29 cellular contexts compared by ENCODE assay signal in genomic region chr7:87590578-87590977, GRCh38. TPM values are rescaled to one million over a fixed set of nuclear protein-coding genes. Genes with fewer than 3 reads are reported as not detected.
A peak's percentile ranks its signal among the peaks of the same experiment; 100 is the strongest.
DNase-seq lines count a peak whose midpoint lies in the region; ATAC-seq, FAIRE-seq and TF ChIP-seq lines count a peak whose summit lies in the region.
"Had no signal": no experiment of that assay in that cellular context is flagged by ENCODE, and none has a peak within 500 bp of the region (broad histone marks: within the 10 kb centered on the region; RNA-seq: fewer than 3 reads in every experiment).

No MANE protein-coding gene starts in this region.

- no peak for TF ChIP-seq CTCF in activated CD8-positive, alpha-beta T cell treated with anti-CD3 and anti-CD28 coated beads for 36 hours (IDR thresholded peaks at IDR 0.05)
- no peak for TF ChIP-seq CTCF in stomach (IDR thresholded peaks at IDR 0.05)

- H3K4me3 Mint-ChIP-seq in stimulated activated naive CD8-positive, alpha-beta T cell treated with anti-CD3 and anti-CD28 coated beads, Interleukin-15, amount 100 ng/mL, for 72 hours: no peak overlapping the region
- H3K4me3 Mint-ChIP-seq in activated CD8-positive, alpha-beta T cell treated with anti-CD3 and anti-CD28 coated beads for 36 hours: no peak overlapping the region
- no peak overlapping the region for H3K4me3 Mint-ChIP-seq in effector memory CD8-positive, alpha-beta T cell
- no peak overlapping the region for H3K4me3 Mint-ChIP-seq in stimulated activated naive B cell treated with anti-CD40 and anti-IgM and Interleukin-4, amounts not matched to agents 10 μg/mL and 1 μg/mL and 100 μg/mL, for 72 hours
- H3K4me3 Mint-ChIP-seq: CD4-positive, CD25-positive, alpha-beta regulatory T cell had no signal

- H3K4me1 ChIP-seq in stomach: no peaks in the 10 kb centered on the region
- H3K4me1 ChIP-seq: BLaER1, SJSA1 had no signal

- no peak overlapping the region for H3K4me3 ChIP-seq in stomach
- H3K4me3 ChIP-seq: BLaER1, SJSA1 had no signal

- no peaks in the 10 kb centered on the region for H3K27me3 Mint-ChIP-seq in stimulated activated naive CD8-positive, alpha-beta T cell treated with anti-CD3 and anti-CD28 coated beads, Interleukin-15, amount 100 ng/mL, for 72 hours
- H3K27me3 Mint-ChIP-seq in activated CD8-positive, alpha-beta T cell treated with anti-CD3 and anti-CD28 coated beads for 36 hours: no peaks in the 10 kb centered on the region
- H3K27me3 Mint-ChIP-seq in effector memory CD8-positive, alpha-beta T cell: no peaks in the 10 kb centered on the region
- H3K27me3 Mint-ChIP-seq in stimulated activated naive B cell treated with anti-CD40 and anti-IgM and Interleukin-4, amounts not matched to agents 10 μg/mL and 1 μg/mL and 100 μg/mL, for 72 hours: no peaks in the 10 kb centered on the region

- no peak for FAIRE-seq in urothelium cell line (lab: Jason Lieb, UNC)
- FAIRE-seq: A204.1, GM19239 had no signal

- H3K36me3 ChIP-seq in stomach: no peaks in the 10 kb centered on the region
- H3K36me3 ChIP-seq: BLaER1, SJSA1 had no signal

- DNase-seq in stimulated activated naive CD8-positive, alpha-beta T cell treated with anti-CD3 and anti-CD28 coated beads, Interleukin-15, amount 100 ng/mL, for 72 hours: no peak
- no peak for DNase-seq in stimulated activated naive CD8-positive, alpha-beta T cell treated with anti-CD3 and anti-CD28 coated beads, Interleukin-15, Interleukin-2, amounts not matched to agents 100 U/mL and 50 U/mL, for 24 hours
- DNase-seq in activated CD8-positive, alpha-beta T cell treated with anti-CD3 and anti-CD28 coated beads for 36 hours: no peak
- no peak for DNase-seq in effector memory CD8-positive, alpha-beta T cell
- DNase-seq in urothelium cell line (ENCODE audit: low spot score): no peak
- no peak for DNase-seq in stomach
- no peak for DNase-seq in stimulated activated naive B cell treated with anti-CD40 and anti-IgM and Interleukin-4, amounts not matched to agents 10 μg/mL and 1 μg/mL and 100 μg/mL, for 72 hours
- DNase-seq: CD4-positive, CD25-positive, alpha-beta regulatory T cell; DMS 273 treated with DMSO at 0.1 percent for 48 hours; DMS79; EL; GDM1; NCI-H1092 treated with DMSO at 0.1 percent for 48 hours; NCI-H1436; NCI-H187; NCI-H2081 treated with DMSO at 0.1 percent for 48 hours; NCI-H2171; NCI-H226; NCI-H510A; NCI-H69; Right ventricle myocardium superior; RPMI8226 had no signal

- no peaks in the 10 kb centered on the region for H3K9me3 ChIP-seq in stomach
- H3K9me3 ChIP-seq: BLaER1, SJSA1 had no signal

- TF ChIP-seq POLR2A in stomach (IDR thresholded peaks at IDR 0.05): no peak

- POLR2A ChIA-PET in activated CD8-positive, alpha-beta T cell treated with anti-CD3 and anti-CD28 coated beads for 36 hours (lab: Charles Lee): no interaction called here

- no peaks in the 10 kb centered on the region for H3K27me3 ChIP-seq in stomach
- H3K27me3 ChIP-seq: BLaER1 had no signal

- H3K4me1 Mint-ChIP-seq in stimulated activated naive CD8-positive, alpha-beta T cell treated with anti-CD3 and anti-CD28 coated beads, Interleukin-15, amount 100 ng/mL, for 72 hours: peaks cover 8% of the 10 kb centered on the region
- H3K4me1 Mint-ChIP-seq in activated CD8-positive, alpha-beta T cell treated with anti-CD3 and anti-CD28 coated beads for 36 hours (ENCODE audit: low read depth): peaks cover 28% of the 10 kb centered on the region
- peaks cover 6 to 7% of the 10 kb centered on the region in 2 donors for H3K4me1 Mint-ChIP-seq in effector memory CD8-positive, alpha-beta T cell (ENCODE audit: low read depth in 2 of 2)
- H3K4me1 Mint-ChIP-seq in stimulated activated naive B cell treated with anti-CD40 and anti-IgM and Interleukin-4, amounts not matched to agents 10 μg/mL and 1 μg/mL and 100 μg/mL, for 72 hours: no peaks in the 10 kb centered on the region
- H3K4me1 Mint-ChIP-seq: CD4-positive, CD25-positive, alpha-beta regulatory T cell had no signal

- H3K9me3 Mint-ChIP-seq in stimulated activated naive CD8-positive, alpha-beta T cell treated with anti-CD3 and anti-CD28 coated beads, Interleukin-15, amount 100 ng/mL, for 72 hours: no peaks in the 10 kb centered on the region
- no peaks in the 10 kb centered on the region for H3K9me3 Mint-ChIP-seq in activated CD8-positive, alpha-beta T cell treated with anti-CD3 and anti-CD28 coated beads for 36 hours
- no peaks in the 10 kb centered on the region for H3K9me3 Mint-ChIP-seq in effector memory CD8-positive, alpha-beta T cell
- H3K9me3 Mint-ChIP-seq in stimulated activated naive B cell treated with anti-CD40 and anti-IgM and Interleukin-4, amounts not matched to agents 10 μg/mL and 1 μg/mL and 100 μg/mL, for 72 hours: no peaks in the 10 kb centered on the region

- no peak overlapping the region for H3K27ac Mint-ChIP-seq in stimulated activated naive CD8-positive, alpha-beta T cell treated with anti-CD3 and anti-CD28 coated beads, Interleukin-15, amount 100 ng/mL, for 72 hours
- H3K27ac Mint-ChIP-seq in activated CD8-positive, alpha-beta T cell treated with anti-CD3 and anti-CD28 coated beads for 36 hours: no peak overlapping the region
- no peak overlapping the region for H3K27ac Mint-ChIP-seq in effector memory CD8-positive, alpha-beta T cell
- H3K27ac Mint-ChIP-seq in stimulated activated naive B cell treated with anti-CD40 and anti-IgM and Interleukin-4, amounts not matched to agents 10 μg/mL and 1 μg/mL and 100 μg/mL, for 72 hours: no peak overlapping the region
- H3K27ac Mint-ChIP-seq: CD4-positive, CD25-positive, alpha-beta regulatory T cell had no signal

- H3K36me3 Mint-ChIP-seq in activated CD8-positive, alpha-beta T cell treated with anti-CD3 and anti-CD28 coated beads for 36 hours (ENCODE audit: low read depth): peaks cover 2% of the 10 kb centered on the region
- peaks cover 18% of the 10 kb centered on the region for H3K36me3 Mint-ChIP-seq in effector memory CD8-positive, alpha-beta T cell (ENCODE audit: insufficient read depth)
- peaks cover 0 to 4% of the 10 kb centered on the region in 2 donors for H3K36me3 Mint-ChIP-seq in stimulated activated naive B cell treated with anti-CD40 and anti-IgM and Interleukin-4, amounts not matched to agents 10 μg/mL and 1 μg/mL and 100 μg/mL, for 72 hours
- H3K36me3 Mint-ChIP-seq: CD4-positive, CD25-positive, alpha-beta regulatory T cell had no signal

- H3K27ac ChIP-seq in stomach: no peak overlapping the region
- H3K27ac ChIP-seq: BLaER1, SJSA1 had no signal

- CTCF ChIA-PET in activated CD8-positive, alpha-beta T cell treated with anti-CD3 and anti-CD28 coated beads for 36 hours (lab: Charles Lee): no interaction called here

- no peak for TF ChIP-seq EP300 in stomach (IDR thresholded peaks at IDR 0.05)

- intact Hi-C loops in activated CD8-positive, alpha-beta T cell treated with anti-CD3 and anti-CD28 coated beads for 36 hours (cut with micrococcal nuclease): no loop called here
- intact Hi-C loops in stomach (cut with DNase I; ENCODE audit: low total_unique reads): no loop called here

- ATAC-seq in stimulated activated naive CD8-positive, alpha-beta T cell treated with anti-CD3 and anti-CD28 coated beads, Interleukin-15, amount 100 ng/mL, for 72 hours: peak; percentile 71
- ATAC-seq in stimulated activated naive CD8-positive, alpha-beta T cell treated with anti-CD3 and anti-CD28 coated beads, Interleukin-15, Interleukin-2, amounts not matched to agents 100 U/mL and 50 U/mL, for 24 hours: no peak
- peak; percentile 71 for ATAC-seq in activated CD8-positive, alpha-beta T cell treated with anti-CD3 and anti-CD28 coated beads for 36 hours
- peak; percentile 91 for ATAC-seq in effector memory CD8-positive, alpha-beta T cell (replicated peaks)
- no peak for ATAC-seq in stimulated activated naive B cell treated with anti-CD40 and anti-IgM and Interleukin-4, amounts not matched to agents 10 μg/mL and 1 μg/mL and 100 μg/mL, for 72 hours (replicated peaks)
- ATAC-seq in GM19328 (IDR thresholded peaks at IDR 0.05; ENCODE audit: unreplicated experiment): no peak
- ATAC-seq: HCT116 had no signal

RNA-seq across cellular contexts. Expression of gene ABCB1, which starts 10.1 kb away (rescaled TPM):
- 1 to 10 TPM; 8.8 to 8.9 TPM for total RNA-seq in activated CD8-positive, alpha-beta T cell treated with anti-CD3 and anti-CD28 coated beads for 36 hours
- 10 to 100 TPM in 1 of 5 donors, 1 to 10 TPM in 1, under 1 TPM in 2, not detected in 1; 0.45 to 10.6 (median 2.9) TPM for total RNA-seq in stomach
- polyA plus RNA-seq in stomach: 1 to 10 TPM in 2 of 3 donors, under 1 TPM in 1; 0.50 to 2.1 (median 1.7) TPM

RNA-seq across cellular contexts. Expression of gene RUNDC3B, which starts 37.6 kb away (rescaled TPM):
- total RNA-seq in activated CD8-positive, alpha-beta T cell treated with anti-CD3 and anti-CD28 coated beads for 36 hours: under 1 TPM; 0.70 to 0.94 TPM
- total RNA-seq in stomach: 1 to 10 TPM in 3 of 5 donors, under 1 TPM in 1, not detected in 1; 0.45 to 3.6 (median 3.5) TPM
- polyA plus RNA-seq in stomach: under 1 TPM in 2 of 3 donors, not detected in 1; 0.15 to 0.63 TPM
- total RNA-seq: CD4-positive, CD25-positive, alpha-beta regulatory T cell; HT-29 had no signal

Comparison
In these comparisons a context has a peak if more than half of its experiments do, and no peak if none do; other contexts are left out.
1. ATAC-seq: peak in stimulated activated naive CD8-positive, alpha-beta T cell treated with anti-CD3 and anti-CD28 coated beads, Interleukin-15, amount 100 ng/mL, for 72 hours (single experiment), activated CD8-positive, alpha-beta T cell treated with anti-CD3 and anti-CD28 coated beads for 36 hours (single experiment) and effector memory CD8-positive, alpha-beta T cell (single experiment); none in stimulated activated naive CD8-positive, alpha-beta T cell treated with anti-CD3 and anti-CD28 coated beads, Interleukin-15, Interleukin-2, amounts not matched to agents 100 U/mL and 50 U/mL, for 24 hours (single experiment), stimulated activated naive B cell treated with anti-CD40 and anti-IgM and Interleukin-4, amounts not matched to agents 10 μg/mL and 1 μg/mL and 100 μg/mL, for 72 hours (0 of 2) and GM19328 (single experiment).